ENCODE assay signal across 22 cellular contexts in the genomic region with DNA sequence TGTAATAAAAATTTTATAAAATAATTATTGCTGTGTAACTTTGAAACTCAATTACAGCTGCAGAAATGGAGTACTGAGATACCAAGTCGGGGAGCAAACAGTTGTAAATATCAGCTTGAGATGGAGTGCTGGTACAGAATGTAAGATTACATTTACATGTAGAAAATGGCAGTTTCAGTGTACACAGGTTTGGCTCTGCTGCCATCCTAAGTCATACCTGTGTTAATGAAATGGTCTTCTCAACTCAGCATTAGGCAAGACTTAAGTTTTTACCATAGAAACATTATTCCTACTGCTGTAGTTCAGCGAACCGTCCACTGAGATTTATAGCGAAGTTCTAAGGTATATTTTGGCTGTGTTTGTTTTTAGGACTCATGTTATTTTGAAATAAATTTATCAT.
DNase-seq lines count a peak whose midpoint lies in the region; ATAC-seq and TF ChIP-seq lines count a peak whose summit lies in the region.
"Had no signal": no experiment of that assay in that cellular context is flagged by ENCODE, and none has a peak within 500 bp of the region (broad histone marks: within the 10 kb centered on the region; RNA-seq: fewer than 3 reads in every experiment).

No MANE protein-coding gene starts in this region.

- peak overlapping the region; percentile 28; the same call in 1 of the 2 replicates for H2AFZ ChIP-seq in OCI-LY3 (ENCODE audit: low read depth, low read length)

- peaks cover 5% of the 10 kb centered on the region for H3K9me3 ChIP-seq in OCI-LY3 (ENCODE audit: insufficient read depth, low read length)

- H3K27me3 ChIP-seq in OCI-LY3 (ENCODE audit: low read depth, low read length): no peaks in the 10 kb centered on the region

- H3K27ac ChIP-seq in OCI-LY3 (ENCODE audit: low read length): peak overlapping the region; percentile 5; the same call in 1 of the 2 replicates
- H3K27ac ChIP-seq: 22Rv1, C4-2B, RWPE1 had no signal

- H3K9ac ChIP-seq in OCI-LY3 (ENCODE audit: low read length): no peak overlapping the region; the same call in none of the 2 replicates

- peaks cover 4% of the 10 kb centered on the region for H3K36me3 ChIP-seq in OCI-LY3 (replicated peaks; ENCODE audit: low read depth, low read length)

- peaks cover 43% of the 10 kb centered on the region for H3K4me1 ChIP-seq in OCI-LY3 (ENCODE audit: low read length)

- H3K4me2 ChIP-seq in OCI-LY3 (ENCODE audit: low read length): peak overlapping the region; percentile 18

- peak; percentile 52 for TF ChIP-seq CTCF in OCI-LY3 (IDR thresholded peaks at IDR 0.05; ENCODE audit: low read depth, low read length)

- DNase-seq in NCI-H1092 treated with DMSO at 0.1 percent for 48 hours (lab: John Stamatoyannopoulos, UW): peak; percentile 16
- no peak for DNase-seq in NCI-H1092 (lab: John Stamatoyannopoulos, UW)
- peak; percentile 25 for DNase-seq in left kidney (ENCODE audit: low read depth, low spot score)
- no peak for DNase-seq in COR-L47 (lab: John Stamatoyannopoulos, UW)
- no peak for DNase-seq in activated naive CD4-positive, alpha-beta T cell treated with Interleukin-2 at 50 U/mL for 16 hours
- DNase-seq: Calu3; CD8-positive, alpha-beta memory T cell; DMS153; GOT3; Karpas-422; MV-4-11; NCI-H2029; NCI-H2171; NCI-H226; NCI-H510A; SHP77 treated with DMSO at 0.1 percent for 48 hours had no signal

- no peak for TF ChIP-seq EP300 in Ishikawa (IDR thresholded peaks at IDR 0.05; ENCODE audit: borderline replicate concordance)

- no peak for ATAC-seq in GM18867 (IDR thresholded peaks at IDR 0.05; ENCODE audit: unreplicated experiment)

- TF ChIP-seq RAD21 in Ishikawa (IDR thresholded peaks at IDR 0.05; ENCODE audit: low read depth): peak; percentile 26; the same call in 1 of the 2 replicates

- no peak overlapping the region for H3K4me3 ChIP-seq in OCI-LY3 (ENCODE audit: low read length)

- no peaks in the 10 kb centered on the region for H3K79me2 ChIP-seq in OCI-LY3 (ENCODE audit: low read length)

- no peaks in the 10 kb centered on the region for H4K20me1 ChIP-seq in OCI-LY3 (ENCODE audit: insufficient read depth, low read length)

TF ChIP-seq in Ishikawa, 13 proteins besides CTCF, POLR2A, EP300 and RAD21:
- TF ChIP-seq CREB1 (IDR thresholded peaks at IDR 0.05; ENCODE audit: low read depth): no peak
- TF ChIP-seq YY1 (IDR thresholded peaks at IDR 0.05; ENCODE audit: low read depth): no peak
- no peak for TF ChIP-seq TAF1 (IDR thresholded peaks at IDR 0.05; ENCODE audit: low read depth)
- TF ChIP-seq FOXM1 (IDR thresholded peaks at IDR 0.05; ENCODE audit: borderline replicate concordance, low read depth): no peak
- TF ChIP-seq, protein P1, sequence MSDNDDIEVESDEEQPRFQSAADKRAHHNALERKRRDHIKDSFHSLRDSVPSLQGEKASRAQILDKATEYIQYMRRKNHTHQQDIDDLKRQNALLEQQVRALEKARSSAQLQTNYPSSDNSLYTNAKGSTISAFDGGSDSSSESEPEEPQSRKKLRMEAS (IDR thresholded peaks at IDR 0.05): no peak
- TF ChIP-seq, protein P2, sequence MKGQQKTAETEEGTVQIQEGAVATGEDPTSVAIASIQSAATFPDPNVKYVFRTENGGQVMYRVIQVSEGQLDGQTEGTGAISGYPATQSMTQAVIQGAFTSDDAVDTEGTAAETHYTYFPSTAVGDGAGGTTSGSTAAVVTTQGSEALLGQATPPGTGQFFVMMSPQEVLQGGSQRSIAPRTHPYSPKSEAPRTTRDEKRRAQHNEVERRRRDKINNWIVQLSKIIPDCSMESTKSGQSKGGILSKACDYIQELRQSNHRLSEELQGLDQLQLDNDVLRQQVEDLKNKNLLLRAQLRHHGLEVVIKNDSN (IDR thresholded peaks at IDR 0.05): no peak
- no peak for TF ChIP-seq CEBPB (IDR thresholded peaks at IDR 0.05)
- no peak for TF ChIP-seq ZBTB7A (IDR thresholded peaks at IDR 0.05; ENCODE audit: low read depth)
- TF ChIP-seq TEAD4 (IDR thresholded peaks at IDR 0.05): no peak
- no peak for TF ChIP-seq TCF12 (IDR thresholded peaks at IDR 0.05; ENCODE audit: low read depth)
- TF ChIP-seq NFIC (IDR thresholded peaks at IDR 0.05): no peak
- TF ChIP-seq, protein P3, sequence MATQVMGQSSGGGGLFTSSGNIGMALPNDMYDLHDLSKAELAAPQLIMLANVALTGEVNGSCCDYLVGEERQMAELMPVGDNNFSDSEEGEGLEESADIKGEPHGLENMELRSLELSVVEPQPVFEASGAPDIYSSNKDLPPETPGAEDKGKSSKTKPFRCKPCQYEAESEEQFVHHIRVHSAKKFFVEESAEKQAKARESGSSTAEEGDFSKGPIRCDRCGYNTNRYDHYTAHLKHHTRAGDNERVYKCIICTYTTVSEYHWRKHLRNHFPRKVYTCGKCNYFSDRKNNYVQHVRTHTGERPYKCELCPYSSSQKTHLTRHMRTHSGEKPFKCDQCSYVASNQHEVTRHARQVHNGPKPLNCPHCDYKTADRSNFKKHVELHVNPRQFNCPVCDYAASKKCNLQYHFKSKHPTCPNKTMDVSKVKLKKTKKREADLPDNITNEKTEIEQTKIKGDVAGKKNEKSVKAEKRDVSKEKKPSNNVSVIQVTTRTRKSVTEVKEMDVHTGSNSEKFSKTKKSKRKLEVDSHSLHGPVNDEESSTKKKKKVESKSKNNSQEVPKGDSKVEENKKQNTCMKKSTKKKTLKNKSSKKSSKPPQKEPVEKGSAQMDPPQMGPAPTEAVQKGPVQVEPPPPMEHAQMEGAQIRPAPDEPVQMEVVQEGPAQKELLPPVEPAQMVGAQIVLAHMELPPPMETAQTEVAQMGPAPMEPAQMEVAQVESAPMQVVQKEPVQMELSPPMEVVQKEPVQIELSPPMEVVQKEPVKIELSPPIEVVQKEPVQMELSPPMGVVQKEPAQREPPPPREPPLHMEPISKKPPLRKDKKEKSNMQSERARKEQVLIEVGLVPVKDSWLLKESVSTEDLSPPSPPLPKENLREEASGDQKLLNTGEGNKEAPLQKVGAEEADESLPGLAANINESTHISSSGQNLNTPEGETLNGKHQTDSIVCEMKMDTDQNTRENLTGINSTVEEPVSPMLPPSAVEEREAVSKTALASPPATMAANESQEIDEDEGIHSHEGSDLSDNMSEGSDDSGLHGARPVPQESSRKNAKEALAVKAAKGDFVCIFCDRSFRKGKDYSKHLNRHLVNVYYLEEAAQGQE (IDR thresholded peaks at IDR 0.05; ENCODE audit: low read depth): no peak
- TF ChIP-seq EGR1 (IDR thresholded peaks at IDR 0.05): no peak

Comparison
In these comparisons a context has a peak if more than half of its experiments do, and no peak if none do; other contexts are left out.
1. DNase-seq: peak in NCI-H1092 treated with DMSO at 0.1 percent for 48 hours (single experiment) and left kidney (single experiment); none in NCI-H1092 (single experiment), COR-L47 (single experiment) and activated naive CD4-positive, alpha-beta T cell treated with Interleukin-2 at 50 U/mL for 16 hours (single experiment).